1 cellular context compared by ENCODE assay signal in genomic region chr19:41363753-41364545, GRCh38.
TF ChIP-seq lines count a peak whose summit lies in the region.

A gene with protein sequence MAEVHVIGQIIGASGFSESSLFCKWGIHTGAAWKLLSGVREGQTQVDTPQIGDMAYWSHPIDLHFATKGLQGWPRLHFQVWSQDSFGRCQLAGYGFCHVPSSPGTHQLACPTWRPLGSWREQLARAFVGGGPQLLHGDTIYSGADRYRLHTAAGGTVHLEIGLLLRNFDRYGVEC (minus strand): TSS chr19:41364149. CDS start chr19:41363519, 630 bp downstream.

TF ChIP-seq in HepG2, 621 proteins besides CTCF, POLR2A, EP300 and RAD21 (continued from another document and continues in another):
- TF ChIP-seq, protein P1, sequence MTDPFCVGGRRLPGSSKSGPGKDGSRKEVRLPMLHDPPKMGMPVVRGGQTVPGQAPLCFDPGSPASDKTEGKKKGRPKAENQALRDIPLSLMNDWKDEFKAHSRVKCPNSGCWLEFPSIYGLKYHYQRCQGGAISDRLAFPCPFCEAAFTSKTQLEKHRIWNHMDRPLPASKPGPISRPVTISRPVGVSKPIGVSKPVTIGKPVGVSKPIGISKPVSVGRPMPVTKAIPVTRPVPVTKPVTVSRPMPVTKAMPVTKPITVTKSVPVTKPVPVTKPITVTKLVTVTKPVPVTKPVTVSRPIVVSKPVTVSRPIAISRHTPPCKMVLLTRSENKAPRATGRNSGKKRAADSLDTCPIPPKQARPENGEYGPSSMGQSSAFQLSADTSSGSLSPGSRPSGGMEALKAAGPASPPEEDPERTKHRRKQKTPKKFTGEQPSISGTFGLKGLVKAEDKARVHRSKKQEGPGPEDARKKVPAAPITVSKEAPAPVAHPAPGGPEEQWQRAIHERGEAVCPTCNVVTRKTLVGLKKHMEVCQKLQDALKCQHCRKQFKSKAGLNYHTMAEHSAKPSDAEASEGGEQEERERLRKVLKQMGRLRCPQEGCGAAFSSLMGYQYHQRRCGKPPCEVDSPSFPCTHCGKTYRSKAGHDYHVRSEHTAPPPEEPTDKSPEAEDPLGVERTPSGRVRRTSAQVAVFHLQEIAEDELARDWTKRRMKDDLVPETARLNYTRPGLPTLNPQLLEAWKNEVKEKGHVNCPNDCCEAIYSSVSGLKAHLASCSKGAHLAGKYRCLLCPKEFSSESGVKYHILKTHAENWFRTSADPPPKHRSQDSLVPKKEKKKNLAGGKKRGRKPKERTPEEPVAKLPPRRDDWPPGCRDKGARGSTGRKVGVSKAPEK (CRISPR knock-in tag; IDR thresholded peaks at IDR 0.05; ENCODE audit: borderline replicate concordance) = no peak
- no peak for TF ChIP-seq ZNF788 (CRISPR knock-in tag; IDR thresholded peaks at IDR 0.05; ENCODE audit: borderline replicate concordance)
- TF ChIP-seq ZNF616 (CRISPR knock-in tag; IDR thresholded peaks at IDR 0.05; ENCODE audit: low read depth) = no peak
- no peak for TF ChIP-seq ZNF790 (CRISPR knock-in tag; IDR thresholded peaks at IDR 0.05; ENCODE audit: borderline replicate concordance)
- no peak for TF ChIP-seq USF2 (IDR thresholded peaks at IDR 0.05; ENCODE audit: low read depth, low read length)
- no peak; the same call in 1 of the 2 replicates for TF ChIP-seq USF2 (CRISPR knock-in tag; IDR thresholded peaks at IDR 0.05; ENCODE audit: borderline replicate concordance)
- TF ChIP-seq KMT2A (CRISPR knock-in tag; IDR thresholded peaks at IDR 0.05) = no peak
- TF ChIP-seq HHEX (CRISPR knock-in tag; IDR thresholded peaks at IDR 0.05) = no peak
- TF ChIP-seq AKNA (CRISPR knock-in tag; IDR thresholded peaks at IDR 0.05; ENCODE audit: borderline replicate concordance) = no peak
- peak; percentile 37; the same call in 1 of the 2 replicates for TF ChIP-seq ZNF670 (CRISPR knock-in tag; IDR thresholded peaks at IDR 0.05; ENCODE audit: borderline replicate concordance)
- no peak for TF ChIP-seq KDM3A (CRISPR knock-in tag; IDR thresholded peaks at IDR 0.05; ENCODE audit: low read depth)
- no peak for TF ChIP-seq HMG20B (CRISPR knock-in tag; conservative IDR thresholded peaks at IDR 0.05)
- TF ChIP-seq ZNF136 (CRISPR knock-in tag; IDR thresholded peaks at IDR 0.05; ENCODE audit: low read depth) = peak; percentile 67; the same call in 1 of the 2 replicates
- TF ChIP-seq MXD3 (CRISPR knock-in tag; IDR thresholded peaks at IDR 0.05) = no peak; the same call in 1 of the 2 replicates
- no peak for TF ChIP-seq ZNF747 (CRISPR knock-in tag; IDR thresholded peaks at IDR 0.05; ENCODE audit: borderline replicate concordance)
- no peak for TF ChIP-seq ZNF460 (CRISPR knock-in tag; IDR thresholded peaks at IDR 0.05; ENCODE audit: borderline replicate concordance)
- TF ChIP-seq, protein P2, sequence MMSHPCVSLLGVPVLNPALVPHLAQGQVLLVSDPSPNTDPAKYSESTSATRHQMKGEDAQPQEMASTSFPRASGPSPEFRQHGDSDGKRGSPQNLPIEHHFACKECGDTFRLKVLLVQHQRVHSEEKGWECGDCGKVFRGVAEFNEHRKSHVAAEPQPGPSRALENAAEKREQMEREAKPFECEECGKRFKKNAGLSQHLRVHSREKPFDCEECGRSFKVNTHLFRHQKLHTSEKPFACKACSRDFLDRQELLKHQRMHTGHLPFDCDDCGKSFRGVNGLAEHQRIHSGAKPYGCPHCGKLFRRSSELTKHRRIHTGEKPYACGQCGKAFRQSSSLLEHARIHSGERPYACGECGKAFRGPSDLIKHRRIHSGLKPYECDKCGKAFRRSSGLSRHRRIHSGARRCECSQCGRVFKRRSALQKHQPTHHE (CRISPR knock-in tag; IDR thresholded peaks at IDR 0.05; ENCODE audit: borderline replicate concordance) = no peak
- no peak for TF ChIP-seq ZNF781 (CRISPR knock-in tag; IDR thresholded peaks at IDR 0.05; ENCODE audit: borderline replicate concordance, not compliant biosample characterization)
- no peak for TF ChIP-seq ZNF646 (CRISPR knock-in tag; IDR thresholded peaks at IDR 0.05)
- no peak for TF ChIP-seq ZNF556 (CRISPR knock-in tag; IDR thresholded peaks at IDR 0.05; ENCODE audit: borderline replicate concordance)
- no peak for TF ChIP-seq GABPA (IDR thresholded peaks at IDR 0.05; ENCODE audit: low read depth, low read length)
- peak; percentile 69 for TF ChIP-seq GABPA (CRISPR knock-in tag; IDR thresholded peaks at IDR 0.05; ENCODE audit: low read depth)
- TF ChIP-seq KDM5B (CRISPR knock-in tag; IDR thresholded peaks at IDR 0.05; ENCODE audit: borderline replicate concordance) = peak; percentile 50; the same call in 1 of the 2 replicates
- TF ChIP-seq MED8 (CRISPR knock-in tag; IDR thresholded peaks at IDR 0.05; ENCODE audit: insufficient replicate concordance) = no peak
- TF ChIP-seq ZBTB10 (CRISPR knock-in tag; IDR thresholded peaks at IDR 0.05; ENCODE audit: borderline replicate concordance) = no peak
- TF ChIP-seq FOXO4 (CRISPR knock-in tag; conservative IDR thresholded peaks at IDR 0.05) = no peak
- TF ChIP-seq SOX6 (IDR thresholded peaks at IDR 0.05) = no peak
- TF ChIP-seq SOX6 (CRISPR knock-in tag; IDR thresholded peaks at IDR 0.05) = peak; percentile 11; the same call in 1 of the 2 replicates
- TF ChIP-seq NFIB (CRISPR knock-in tag; IDR thresholded peaks at IDR 0.05; ENCODE audit: borderline replicate concordance) = no peak
